29 cellular contexts compared by ENCODE assay signal in the genomic region with DNA sequence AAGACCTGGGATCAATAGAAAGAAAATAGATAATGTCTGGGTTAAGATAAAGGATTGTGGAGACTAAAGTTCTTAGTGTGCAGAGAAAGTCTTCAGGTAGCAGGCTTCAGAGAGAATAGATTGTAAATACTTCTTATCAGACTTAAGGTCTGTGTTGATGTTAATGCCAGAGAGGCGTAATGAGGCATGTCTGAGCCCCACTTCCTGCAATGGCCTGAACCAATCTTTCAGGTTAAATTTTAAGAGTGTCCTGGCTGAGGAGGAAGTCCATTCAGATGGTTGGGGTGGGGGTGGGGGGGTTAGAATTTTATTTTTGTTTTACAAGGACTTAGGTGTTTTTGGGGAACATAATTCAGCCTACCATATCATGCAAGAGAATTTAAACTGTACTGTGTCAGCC.
DNase-seq lines count a peak whose midpoint lies in the region; ATAC-seq, FAIRE-seq and TF ChIP-seq lines count a peak whose summit lies in the region.
"Had no signal": no experiment of that assay in that cellular context is flagged by ENCODE, and none has a peak within 500 bp of the region (broad histone marks: within the 10 kb centered on the region; RNA-seq: fewer than 3 reads in every experiment).

No MANE protein-coding gene starts in this region.

- TSS peak; percentile 84 for BruUV-seq in GM12878 (replicated peaks; lab: Mats Ljungman, UMichigan)

- H2AFZ ChIP-seq in GM12878 (ENCODE audit: control insufficient read depth, low read depth, low read length) = peak overlapping the region; percentile 35; the same call in 1 of the 2 replicates

- FAIRE-seq in GM12878 (lab: Jason Lieb, UNC) = no peak
- FAIRE-seq: keratinocyte, small intestine, TTC549 had no signal

- TF ChIP-seq CTCF in GM12878 (IDR thresholded peaks at IDR 0.05 in 2 of 3, conservative IDR thresholded peaks at IDR 0.05 in 1 of 3; ENCODE audit: control insufficient read depth in 2 of 3, extremely low read depth in 1 of 3, insufficient read depth in 1 of 3, low read depth in 3 of 3, low read length in 3 of 3) (no peak), lower leg skin (IDR thresholded peaks at IDR 0.05) (no peak)

- H3K27ac ChIP-seq in HUES64 (ENCODE audit: low read depth, low read length) (no peak overlapping the region), GM12878 (ENCODE audit: control insufficient read depth, insufficient read depth) (peak overlapping the region; percentile 95)
- H3K27ac ChIP-seq: cardiac muscle cell, colonic mucosa, ovary, transverse colon had no signal

- no peaks in the 10 kb centered on the region for H3K27me3 Mint-ChIP-seq in stimulated activated memory B cell treated with anti-CD40 and anti-IgM and Interleukin-4, amounts not matched to agents 10 μg/mL and 1 μg/mL and 100 μg/mL, for 72 hours

- H3K4me1 Mint-ChIP-seq in stimulated activated memory B cell treated with anti-CD40 and anti-IgM and Interleukin-4, amounts not matched to agents 10 μg/mL and 1 μg/mL and 100 μg/mL, for 72 hours = peaks cover 60% of the 10 kb centered on the region
- H3K4me1 Mint-ChIP-seq: activated CD4-positive, alpha-beta memory T cell treated with anti-CD3 and anti-CD28 coated beads, Interleukin-2, amount 10 ng/mL, durations not matched to agents 7 days and 5 days; CD14-positive monocyte had no signal

- no peaks in the 10 kb centered on the region for H3K36me3 ChIP-seq in HUES64 (ENCODE audit: insufficient read depth, low read length)
- no peaks in the 10 kb centered on the region for H3K36me3 ChIP-seq in GM12878 (ENCODE audit: control insufficient read depth in 2 of 2, insufficient read depth in 2 of 2, low read length in 1 of 2)
- H3K36me3 ChIP-seq: cardiac muscle cell, colonic mucosa, ovary, transverse colon had no signal

- H3K9me3 ChIP-seq in HUES64 (ENCODE audit: insufficient read depth, low read depth, low read length) = no peaks in the 10 kb centered on the region
- no peaks in the 10 kb centered on the region for H3K9me3 ChIP-seq in GM12878 (replicated peaks; ENCODE audit: control insufficient read depth, insufficient read depth, low read length)
- H3K9me3 ChIP-seq: colonic mucosa, ovary, transverse colon had no signal

- H3K4me1 ChIP-seq in HUES64 (ENCODE audit: insufficient read depth, low read length) (peaks cover 58% of the 10 kb centered on the region), GM12878 (ENCODE audit: control insufficient read depth, insufficient read depth, low read length) (peaks cover 46% of the 10 kb centered on the region)
- H3K4me1 ChIP-seq: colonic mucosa, transverse colon had no signal

- no peak for TF ChIP-seq RAD21 in GM12878 (IDR thresholded peaks at IDR 0.05; ENCODE audit: insufficient read depth, low read depth, low read length)

- peak overlapping the region; percentile 23 for H3K27ac Mint-ChIP-seq in stimulated activated memory B cell treated with anti-CD40 and anti-IgM and Interleukin-4, amounts not matched to agents 10 μg/mL and 1 μg/mL and 100 μg/mL, for 72 hours
- H3K27ac Mint-ChIP-seq: activated CD4-positive, alpha-beta memory T cell treated with anti-CD3 and anti-CD28 coated beads, Interleukin-2, amount 10 ng/mL, durations not matched to agents 7 days and 5 days; activated naive CD8-positive, alpha-beta T cell; activated T-helper 2 cell treated with anti-CD3 and anti-CD28 coated beads, Interferon-gamma antibody, Interleukin-2, Interleukin-4, amounts not matched to agents 10 μg/mL and 5 μg/mL and 100 μg/mL, durations not matched to agents 14 hours and 24 hours and 36 hours; CD14-positive monocyte; nephron progenitor cell; T-cell had no signal

- peak overlapping the region; percentile 81 for H3K4me2 ChIP-seq in GM12878 (ENCODE audit: control insufficient read depth, insufficient read depth)

- RAD21 ChIA-PET in GM12878 (lab: Charles Lee; ENCODE audit: unreplicated experiment) = interaction anchor here (1.9 to 8.6 kb wide), 9 partner anchors 10 to 375 kb away, joined by 9 to 147 read pairs (median 56); a partner anchor contains a TSS

- SMC1A ChIA-PET in GM12878 (lab: Charles Lee; ENCODE audit: uncharacterized antibody, unreplicated experiment) = interaction anchor here (1.3 to 9.8 kb wide), 10 partner anchors 12 to 376 kb away, joined by 3 to 244 read pairs (median 24); no protein-coding TSS in a partner anchor

- TF ChIP-seq POLR2A in GM12878 (IDR thresholded peaks at IDR 0.05; ENCODE audit: low read depth, low read length) = no peak
- TF ChIP-seq POLR2A in lower leg skin (IDR thresholded peaks at IDR 0.05) = no peak

- H3K4me3 ChIP-seq in HUES64 (ENCODE audit: low read length) (no peak overlapping the region), GM12878 (0 out of 2 replicates have a peak overlapping the region, but pooled peaks have one; percentile 32), lower leg skin (ENCODE audit: low read depth, poor library complexity, severe bottlenecking) (no peak overlapping the region)
- H3K4me3 ChIP-seq: cardiac muscle cell, colonic mucosa, ovary, transverse colon had no signal

- 83% methylated on average over 1 of the region's 1 CpG for WGBS in HUES64
- WGBS in GM12878 (ENCODE audit: insufficient coverage, insufficient replicate concordance, low lambda C conversion rate, missing lambda C conversion rate) = 25% methylated on average over 1 of the region's 1 CpG
- 83 to 89% methylated on average over 1 of the region's 1 CpG for WGBS in lower leg skin, 2 donors

- peak; percentile 4 for ATAC-seq in GM18498 (IDR thresholded peaks at IDR 0.05; ENCODE audit: unreplicated experiment)
- ATAC-seq in GM12878 = peak; percentile 40
- ATAC-seq in stimulated activated memory B cell treated with anti-CD40 and anti-IgM and Interleukin-4, amounts not matched to agents 10 μg/mL and 1 μg/mL and 100 μg/mL, for 72 hours = peak; percentile 40
- no peak for ATAC-seq in HG03139 (IDR thresholded peaks at IDR 0.05; ENCODE audit: unreplicated experiment)
- ATAC-seq: T-cell had no signal

- no peak overlapping the region for H3K4me3 Mint-ChIP-seq in stimulated activated memory B cell treated with anti-CD40 and anti-IgM and Interleukin-4, amounts not matched to agents 10 μg/mL and 1 μg/mL and 100 μg/mL, for 72 hours
- H3K4me3 Mint-ChIP-seq: activated CD4-positive, alpha-beta memory T cell treated with anti-CD3 and anti-CD28 coated beads, Interleukin-2, amount 10 ng/mL, durations not matched to agents 7 days and 5 days; activated naive CD8-positive, alpha-beta T cell; CD14-positive monocyte; nephron progenitor cell; T-cell had no signal

- in situ Hi-C loops in GM12878 (cut with MboI) = no loop called here

- H3K36me3 Mint-ChIP-seq in stimulated activated memory B cell treated with anti-CD40 and anti-IgM and Interleukin-4, amounts not matched to agents 10 μg/mL and 1 μg/mL and 100 μg/mL, for 72 hours = no peaks in the 10 kb centered on the region
- H3K36me3 Mint-ChIP-seq: activated naive CD8-positive, alpha-beta T cell; CD14-positive monocyte; T-cell had no signal

- CTCF ChIA-PET in GM12878 (lab: Yijun Ruan, JAX) = interaction anchor here (7.1 to 8.3 kb wide), 2 partner anchors 18 to 34 kb away, joined by 107 to 235 read pairs; no protein-coding TSS in a partner anchor

- POLR2A ChIA-PET in GM12878 (lab: Charles Lee) = interaction anchor here (1.0 to 8.3 kb wide), 7 partner anchors 8 to 375 kb away, joined by 3 to 157 read pairs (median 4); no protein-coding TSS in a partner anchor

- H3K9me3 Mint-ChIP-seq in stimulated activated memory B cell treated with anti-CD40 and anti-IgM and Interleukin-4, amounts not matched to agents 10 μg/mL and 1 μg/mL and 100 μg/mL, for 72 hours = no peaks in the 10 kb centered on the region
- H3K9me3 Mint-ChIP-seq: activated CD4-positive, alpha-beta memory T cell treated with anti-CD3 and anti-CD28 coated beads, Interleukin-2, amount 10 ng/mL, durations not matched to agents 7 days and 5 days; activated T-helper 2 cell treated with anti-CD3 and anti-CD28 coated beads, Interferon-gamma antibody, Interleukin-2, Interleukin-4, amounts not matched to agents 10 μg/mL and 5 μg/mL and 100 μg/mL, durations not matched to agents 14 hours and 24 hours and 36 hours; T-cell had no signal

- H3K27me3 ChIP-seq in HUES64 (ENCODE audit: insufficient read depth, low read length) (no peaks in the 10 kb centered on the region), GM12878 (replicated peaks in 1 of 2; ENCODE audit: control insufficient read depth in 2 of 2, insufficient read depth in 2 of 2, low read length in 1 of 2) (no peaks in the 10 kb centered on the region)
- H3K27me3 ChIP-seq: cardiac muscle cell, colonic mucosa, ovary, transverse colon had no signal

- intact Hi-C loops in GM12878 (cut with micrococcal nuclease; ENCODE audit: unreplicated experiment) (loop anchor here (1.0 to 10.0 kb wide), 3 partner anchors 14 to 474 kb away; a partner anchor contains a TSS), lower leg skin (cut with DNase I; ENCODE audit: low total_unique reads) (no loop called here)

- DNase-seq in GM12878 (ENCODE audit: low read depth, low spot score) = peak; percentile 44
- DNase-seq in lower leg skin (ENCODE audit: low spot score in 2 of 2) = no peak
- no peak for DNase-seq in activated naive CD4-positive, alpha-beta T cell treated with anti-CD3 and anti-CD28 coated beads, Interleukin-2, amount 50 U/mL, for 16 hours
- DNase-seq: activated CD4-positive, alpha-beta memory T cell treated with anti-CD3 and anti-CD28 coated beads, Interleukin-2, amount 10 ng/mL, durations not matched to agents 7 days and 5 days; activated CD4-positive, CD25-positive, alpha-beta regulatory T cell treated with anti-CD3 and anti-CD28 coated beads, Interleukin-2, amount 50 U/mL, for 72 hours; aorta; colonic mucosa; effector memory CD4-positive, alpha-beta T cell; HCEC 1CT; head of caudate nucleus; MV-4-11; NCI-H187 treated with DMSO at 0.1 percent for 48 hours; NCI-H2171 treated with DMSO at 0.1 percent for 48 hours; nephron progenitor cell; ovary; small intestine; stimulated activated CD4-positive, alpha-beta T cell treated with anti-CD3 and anti-CD28 coated beads, Interleukin-2, amount 100 ng/mL, for 24 hours; T-cell; transverse colon had no signal

- H4K20me1 ChIP-seq in GM12878 (ENCODE audit: control insufficient read depth, insufficient read depth) = no peaks in the 10 kb centered on the region

- H3K9ac ChIP-seq in HUES64 (ENCODE audit: low read depth, low read length) (peak overlapping the region; percentile 40; the same call in 1 of the 2 replicates), GM12878 (ENCODE audit: control insufficient read depth, insufficient read depth, low read length) (peak overlapping the region; percentile 31; the same call in 1 of the 2 replicates)

- no peak for TF ChIP-seq EP300 in GM12878 (IDR thresholded peaks at IDR 0.05; ENCODE audit: borderline replicate concordance in 1 of 2, control insufficient read depth in 1 of 2, low read depth in 2 of 2, low read length in 2 of 2)

- peaks cover 2% of the 10 kb centered on the region; the same call in 1 of the 2 replicates for H3K79me2 ChIP-seq in GM12878 (ENCODE audit: control insufficient read depth, insufficient read depth, low read length)

TF ChIP-seq in GM12878, 131 proteins besides CTCF, POLR2A, EP300 and RAD21 (continues in another document):
- TF ChIP-seq, protein P1, sequence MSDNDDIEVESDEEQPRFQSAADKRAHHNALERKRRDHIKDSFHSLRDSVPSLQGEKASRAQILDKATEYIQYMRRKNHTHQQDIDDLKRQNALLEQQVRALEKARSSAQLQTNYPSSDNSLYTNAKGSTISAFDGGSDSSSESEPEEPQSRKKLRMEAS (IDR thresholded peaks at IDR 0.05; ENCODE audit: low read depth, low read length) = 0 out of 2 replicates have a peak, but pooled peaks have one; percentile 6
